In genomic region chr1:150516616-150517015, GRCh38 we compare ENCODE assay signal across 8 cellular contexts. TPM values are rescaled to one million over a fixed set of nuclear protein-coding genes. Genes with fewer than 3 reads are reported as not detected.
DNase-seq lines count a peak whose midpoint lies in the region; ATAC-seq, FAIRE-seq and TF ChIP-seq lines count a peak whose summit lies in the region.

No MANE protein-coding gene starts in this region.

- H3K9ac ChIP-seq in OCI-LY3 (ENCODE audit: low read length) (peak overlapping the region; percentile 69), endothelial cell of umbilical vein (replicated peaks; ENCODE audit: extremely low read depth, insufficient read depth, low read length) (peak overlapping the region; percentile 35)

- H3K27me3 ChIP-seq in OCI-LY3 (ENCODE audit: low read depth, low read length) (no peaks in the 10 kb centered on the region), endothelial cell of umbilical vein (ENCODE audit: control insufficient read depth in 2 of 2, insufficient read depth in 2 of 2, low read length in 2 of 2) (no peaks in the 10 kb centered on the region), small intestine (ENCODE audit: control insufficient read depth in 2 of 2, insufficient read depth in 2 of 2, low read length in 2 of 2) (no peaks in the 10 kb centered on the region)

- dilution Hi-C loops in endothelial cell of umbilical vein (cut with MboI; ENCODE audit: extremely low pct_ligation_motif_present, low sequenced_read_pairs): no loop called here

- H3K9me1 ChIP-seq in endothelial cell of umbilical vein (replicated peaks; ENCODE audit: control insufficient read depth, extremely low read depth, insufficient read depth, low read length): no peaks in the 10 kb centered on the region

- H3K9me3 ChIP-seq in OCI-LY3 (ENCODE audit: insufficient read depth, low read length) (no peaks in the 10 kb centered on the region), endothelial cell of umbilical vein (replicated peaks; ENCODE audit: control insufficient read depth, insufficient read depth, low read length) (no peaks in the 10 kb centered on the region), small intestine (ENCODE audit: control insufficient read depth, low read depth) (no peaks in the 10 kb centered on the region)

- H3K4me3 ChIP-seq in OCI-LY3 (ENCODE audit: low read length) (peak overlapping the region; percentile 80), endothelial cell of umbilical vein (replicated peaks in 1 of 3; ENCODE audit: insufficient read depth in 1 of 3, low read depth in 1 of 3, low read length in 3 of 3) (peak overlapping the region in 1 of 3 experiments; percentile 56), small intestine (ENCODE audit: low read depth in 1 of 2, low read length in 2 of 2) (no peak overlapping the region)

- H3K36me3 ChIP-seq in OCI-LY3 (replicated peaks; ENCODE audit: low read depth, low read length): no peaks in the 10 kb centered on the region
- H3K36me3 ChIP-seq in endothelial cell of umbilical vein (ENCODE audit: control insufficient read depth in 2 of 2, extremely low read depth in 1 of 2, insufficient read depth in 2 of 2, low read length in 2 of 2): no peaks in the 10 kb centered on the region
- H3K36me3 ChIP-seq in small intestine (ENCODE audit: control insufficient read depth in 2 of 2, insufficient read depth in 2 of 2, low read length in 2 of 2): no peaks in the 10 kb centered on the region

- TF ChIP-seq CTCF in OCI-LY3 (IDR thresholded peaks at IDR 0.05; ENCODE audit: low read depth, low read length) (peak; percentile 47), endothelial cell of umbilical vein (IDR thresholded peaks at IDR 0.05; ENCODE audit: extremely low read depth in 1 of 2, insufficient read depth in 1 of 2, low read depth in 1 of 2, low read length in 2 of 2) (no peak)

- intact Hi-C loops in endothelial cell of umbilical vein (cut with micrococcal nuclease): loop anchor here (5.0 kb wide), 2 partner anchors 54 to 149 kb away; no protein-coding TSS in a partner anchor

- peak overlapping the region; percentile 87 for H3K4me2 ChIP-seq in OCI-LY3 (ENCODE audit: low read length)
- peak overlapping the region; percentile 92 for H3K4me2 ChIP-seq in endothelial cell of umbilical vein (ENCODE audit: insufficient read depth, low read length)

- no peaks in the 10 kb centered on the region for H4K20me1 ChIP-seq in OCI-LY3 (ENCODE audit: insufficient read depth, low read length)
- no peaks in the 10 kb centered on the region for H4K20me1 ChIP-seq in endothelial cell of umbilical vein (replicated peaks; ENCODE audit: control insufficient read depth, extremely low read depth, insufficient read depth, low read length)

- CTCF ChIA-PET in endothelial cell of umbilical vein (lab: Charles Lee): interaction anchor here (1.2 to 3.1 kb wide), 10 partner anchors 9 to 296 kb away, joined by 3 to 24 read pairs (median 6); partner anchors contain the start of genes ECM1 and TARS2

- no peak overlapping the region for H3K27ac ChIP-seq in OCI-LY3 (ENCODE audit: low read length)
- no peak overlapping the region for H3K27ac ChIP-seq in endothelial cell of umbilical vein (ENCODE audit: insufficient read depth, low read depth, low read length)
- H3K27ac ChIP-seq in small intestine (ENCODE audit: low read depth in 1 of 2, low read length in 1 of 2): no peak overlapping the region

- peak; percentile 31 for DNase-seq in SKM-1 treated with dmso at 0.1 percent for 144 hours (lab: John Stamatoyannopoulos, UW; ENCODE audit: unreplicated experiment)
- DNase-seq in SKM-1 (lab: John Stamatoyannopoulos, UW; ENCODE audit: unreplicated experiment): no peak
- peak; percentile 31 for DNase-seq in endothelial cell of umbilical vein (ENCODE audit: low read depth, low spot score)
- DNase-seq in small intestine: peak; percentile 15
- DNase-seq in GM03348 (ENCODE audit: low spot score): no peak
- no peak for DNase-seq in UCSD-AML1 (lab: John Stamatoyannopoulos, UW; ENCODE audit: unreplicated experiment)

- FAIRE-seq in endothelial cell of umbilical vein (lab: Jason Lieb, UNC): no peak
- no peak for FAIRE-seq in small intestine (lab: Jason Lieb, UNC)

- 9 to 36% (median 27%) methylated on average over 4 of the region's 4 CpGs for WGBS in small intestine, 3 donors

- no peak for ATAC-seq in GM18909 (IDR thresholded peaks at IDR 0.05; ENCODE audit: poor library complexity, unreplicated experiment)

- H3K4me1 ChIP-seq in OCI-LY3 (ENCODE audit: low read length): peaks cover 10% of the 10 kb centered on the region
- peaks cover 6% of the 10 kb centered on the region for H3K4me1 ChIP-seq in endothelial cell of umbilical vein (ENCODE audit: control insufficient read depth, extremely low read depth, insufficient read depth, low read length)
- H3K4me1 ChIP-seq in small intestine (ENCODE audit: control insufficient read depth in 2 of 2, insufficient read depth in 1 of 2, low read depth in 1 of 2, low read length in 1 of 2): peaks cover 2 to 4% of the 10 kb centered on the region in 2 donors

- H2AFZ ChIP-seq in OCI-LY3 (ENCODE audit: low read depth, low read length): 0 out of 2 replicates have a peak overlapping the region, but pooled peaks have one; percentile 35
- H2AFZ ChIP-seq in endothelial cell of umbilical vein (ENCODE audit: low read depth, low read length): peak overlapping the region; percentile 94

- POLR2A ChIA-PET in endothelial cell of umbilical vein (lab: Charles Lee): interaction anchor here (1.0 to 1.4 kb wide), 2 partner anchors 9 to 55 kb away, joined by 3 to 4 read pairs; partner anchors contain the start of gene ECM1

- H3K79me2 ChIP-seq in OCI-LY3 (ENCODE audit: low read length) (no peaks in the 10 kb centered on the region), endothelial cell of umbilical vein (ENCODE audit: control insufficient read depth, insufficient read depth, low read length) (no peaks in the 10 kb centered on the region)

- TF ChIP-seq POLR2A in endothelial cell of umbilical vein (IDR thresholded peaks at IDR 0.05; ENCODE audit: low read depth, low read length): no peak

- no TSS peak for BruUV-seq in endothelial cell of umbilical vein (replicated peaks; lab: Mats Ljungman, UMichigan)

TF ChIP-seq in endothelial cell of umbilical vein, 7 proteins besides CTCF, POLR2A, EP300 and RAD21:
- TF ChIP-seq POLR2AphosphoS5 (IDR thresholded peaks at IDR 0.05; ENCODE audit: insufficient read depth, low read depth, low read length) (no peak), JUN (IDR thresholded peaks at IDR 0.05; ENCODE audit: borderline replicate concordance, insufficient read depth, insufficient read length, low read depth) (no peak), GATA2 (IDR thresholded peaks at IDR 0.05; ENCODE audit: insufficient read depth, insufficient read length, low read depth, low read length) (no peak), EZH2 (IDR thresholded peaks at IDR 0.05; ENCODE audit: borderline replicate concordance, low read depth, low read length, severe bottlenecking) (no peak), MAX (IDR thresholded peaks at IDR 0.05; ENCODE audit: insufficient read depth, insufficient read length) (no peak)
TF ChIP-seq in endothelial cell of umbilical vein: peak in this region for 0.

RNA-seq across cellular contexts. Expression of gene FALEC, which starts 1.1 kb away (rescaled TPM):
- not detected in 2 replicates for total RNA-seq in endothelial cell of umbilical vein
- polyA plus RNA-seq in endothelial cell of umbilical vein (not detected in 2 replicates), small intestine (under 1 TPM in 1 of 3 donors, not detected in 2; 0.24 TPM)
- polyA plus RNA-seq in endothelial cell of umbilical vein (2011; cell fraction: cytosol; rRNA removed): not detected in 2 replicates
- not detected in 2 replicates for polyA plus RNA-seq in endothelial cell of umbilical vein (2011; cell fraction: nucleus; rRNA removed)
- not detected in 2 replicates for polyA plus RNA-seq in endothelial cell of umbilical vein (2012)
- polyA minus RNA-seq in endothelial cell of umbilical vein: 0.42 TPM in 1 of 2 replicates, not detected in the other
- polyA minus RNA-seq in endothelial cell of umbilical vein (2011; cell fraction: cytosol; rRNA and poly(A)+ RNA removed): not detected
- not detected in 2 replicates for polyA minus RNA-seq in endothelial cell of umbilical vein (2011; cell fraction: nucleus; rRNA and poly(A)+ RNA removed)

RNA-seq across cellular contexts. Expression of gene ECM1, which starts 8.7 kb away (rescaled TPM):
- total RNA-seq in endothelial cell of umbilical vein: 7.2 and 7.3 TPM in 2 replicates
- polyA plus RNA-seq in endothelial cell of umbilical vein (16.6 and 20.5 TPM in 2 replicates), small intestine (1 to 10 TPM in 2 of 3 donors, under 1 TPM in 1; 0.89 to 8.3 (median 1.9) TPM)
- 8.3 and 10.8 TPM in 2 replicates for polyA plus RNA-seq in endothelial cell of umbilical vein (2011; cell fraction: cytosol; rRNA removed)
- 12.9 and 14.6 TPM in 2 replicates for polyA plus RNA-seq in endothelial cell of umbilical vein (2011; cell fraction: nucleus; rRNA removed)
- 8.8 and 12.4 TPM in 2 replicates for polyA plus RNA-seq in endothelial cell of umbilical vein (2012)
- 7.0 and 10.2 TPM in 2 replicates for polyA minus RNA-seq in endothelial cell of umbilical vein
- 3.7 TPM for polyA minus RNA-seq in endothelial cell of umbilical vein (2011; cell fraction: cytosol; rRNA and poly(A)+ RNA removed)
- polyA minus RNA-seq in endothelial cell of umbilical vein (2011; cell fraction: nucleus; rRNA and poly(A)+ RNA removed): 2.5 and 2.9 TPM in 2 replicates

RNA-seq across cellular contexts. Expression of gene TARS2, which starts 29.4 kb away (rescaled TPM):
- total RNA-seq in endothelial cell of umbilical vein: 20.6 and 21.5 TPM in 2 replicates
- polyA plus RNA-seq in endothelial cell of umbilical vein (17.9 and 22.0 TPM in 2 replicates), small intestine (10 to 100 TPM in 1 of 3 donors, 1 to 10 TPM in 2; 6.5 to 14.6 (median 7.8) TPM)
- polyA plus RNA-seq in endothelial cell of umbilical vein (2011; cell fraction: cytosol; rRNA removed): 15.3 and 15.9 TPM in 2 replicates
- polyA plus RNA-seq in endothelial cell of umbilical vein (2011; cell fraction: nucleus; rRNA removed): 19.4 and 37.8 TPM in 2 replicates
- polyA plus RNA-seq in endothelial cell of umbilical vein (2012): 12.3 and 12.6 TPM in 2 replicates
- 15.5 and 16.0 TPM in 2 replicates for polyA minus RNA-seq in endothelial cell of umbilical vein
- polyA minus RNA-seq in endothelial cell of umbilical vein (2011; cell fraction: cytosol; rRNA and poly(A)+ RNA removed): 20.0 TPM
- 8.5 and 14.7 TPM in 2 replicates for polyA minus RNA-seq in endothelial cell of umbilical vein (2011; cell fraction: nucleus; rRNA and poly(A)+ RNA removed)

RNA-seq across cellular contexts. Expression of gene ADAMTSL4, which starts 32.6 kb away (rescaled TPM):
- 0.37 and 0.73 TPM in 2 replicates for total RNA-seq in endothelial cell of umbilical vein
- polyA plus RNA-seq in endothelial cell of umbilical vein: 0.96 and 1.0 TPM in 2 replicates
- polyA plus RNA-seq in endothelial cell of umbilical vein (2011; cell fraction: cytosol; rRNA removed): 0.67 and 0.75 TPM in 2 replicates
- 0.63 and 0.74 TPM in 2 replicates for polyA plus RNA-seq in endothelial cell of umbilical vein (2011; cell fraction: nucleus; rRNA removed)
- 3.0 and 3.6 TPM in 2 replicates for polyA plus RNA-seq in endothelial cell of umbilical vein (2012)
- polyA minus RNA-seq in endothelial cell of umbilical vein: 2.5 and 4.0 TPM in 2 replicates
- polyA minus RNA-seq in endothelial cell of umbilical vein (2011; cell fraction: cytosol; rRNA and poly(A)+ RNA removed): 2.8 TPM
- 0.58 TPM in 1 of 2 replicates, not detected in the other for polyA minus RNA-seq in endothelial cell of umbilical vein (2011; cell fraction: nucleus; rRNA and poly(A)+ RNA removed)
- 10 to 100 TPM in 1 of 3 donors, under 1 TPM in 2; 0.27 to 16.1 (median 0.45) TPM for polyA plus RNA-seq in small intestine

Comparison
In these comparisons a context has a peak if more than half of its experiments do, and no peak if none do; other contexts are left out.
1. DNase-seq: peak in SKM-1 treated with dmso at 0.1 percent for 144 hours (single experiment), endothelial cell of umbilical vein (single experiment) and small intestine (single experiment); none in SKM-1 (single experiment), GM03348 (single experiment) and UCSD-AML1 (single experiment).